In the genomic region with DNA sequence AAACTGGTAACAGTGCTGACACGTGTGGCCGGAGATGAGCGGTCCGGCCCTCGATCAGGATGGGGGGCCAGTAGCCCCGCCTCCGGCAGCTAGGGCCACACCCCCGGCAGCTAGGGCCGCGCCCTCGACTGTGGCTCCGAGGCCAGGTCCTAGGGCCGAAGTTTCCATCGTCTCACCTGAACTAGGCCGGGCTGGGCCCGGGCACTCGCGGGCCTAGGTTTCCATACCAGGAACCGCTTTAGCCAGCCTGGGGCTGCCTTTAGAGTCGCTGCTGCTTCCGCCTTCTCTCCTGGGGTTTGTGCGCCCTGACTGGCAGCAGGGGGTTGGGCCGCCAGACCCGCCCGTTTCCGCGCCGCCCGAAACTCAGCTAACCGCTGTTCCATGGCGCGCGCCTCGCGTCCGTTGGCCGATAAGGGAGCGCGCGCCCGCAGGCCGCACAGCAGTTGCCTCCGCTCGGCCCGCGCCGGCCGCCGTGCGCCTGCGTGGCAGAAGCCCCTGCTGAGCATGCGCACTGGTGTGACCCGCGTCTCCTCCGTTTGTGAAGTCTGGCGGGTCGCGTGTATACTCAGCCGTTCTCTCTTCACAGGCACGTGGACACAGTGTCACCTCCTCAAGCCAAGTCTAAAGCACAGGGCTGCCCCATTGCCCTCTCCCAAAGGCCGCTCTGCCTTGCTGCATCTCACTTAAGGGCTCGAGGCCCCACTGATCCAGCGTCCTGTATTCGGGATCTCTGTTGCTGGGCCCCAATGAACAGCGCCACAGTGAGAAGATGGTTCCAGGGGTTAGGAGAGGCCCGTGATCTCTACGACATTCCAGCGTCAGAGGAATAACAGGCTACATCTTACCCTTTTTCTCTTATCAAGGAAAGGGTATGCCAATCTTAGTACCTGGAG, we compare ENCODE assay signal across 1 cellular context.
TF ChIP-seq lines count a peak whose summit lies in the region.

SAYSD1 (minus strand) TSS at position 480 of the 893 bp plus-strand sequence; CDS start at position 383, 97 bp downstream.

TF ChIP-seq in HepG2, 621 proteins besides CTCF, POLR2A, EP300 and RAD21 (continued from another document and continues in another):
- TF ChIP-seq SYNCRIP (IDR thresholded peaks at IDR 0.05; ENCODE audit: insufficient read depth, low read depth, low read length) (no peak), ELK4 (CRISPR knock-in tag; IDR thresholded peaks at IDR 0.05; ENCODE audit: borderline replicate concordance) (peak; percentile 49; the same call in 1 of the 2 replicates), ZNF816 (CRISPR knock-in tag; IDR thresholded peaks at IDR 0.05; ENCODE audit: borderline replicate concordance) (peak; percentile 96; the same call in 1 of the 2 replicates), NR1H2 (CRISPR knock-in tag; IDR thresholded peaks at IDR 0.05; ENCODE audit: borderline replicate concordance, low read depth) (peak; percentile 95; the same call in 1 of the 2 replicates), HNF4A (CRISPR knock-in tag; IDR thresholded peaks at IDR 0.05) (no peak; the same call in 1 of the 2 replicates), ATF4 (CRISPR knock-in tag; IDR thresholded peaks at IDR 0.05) (peak in 1 of 2 experiments; percentile 73; a peak in 2 of 4 replicates), ZNF234 (CRISPR knock-in tag; conservative IDR thresholded peaks at IDR 0.05) (peak; percentile 90; the same call in 1 of the 2 replicates), ZNF784 (CRISPR knock-in tag; IDR thresholded peaks at IDR 0.05; ENCODE audit: borderline replicate concordance) (peak; percentile 74; the same call in 1 of the 2 replicates), NBN (conservative IDR thresholded peaks at IDR 0.05) (no peak), NKX3-1 (CRISPR knock-in tag; IDR thresholded peaks at IDR 0.05) (peak; percentile 93; the same call in 1 of the 2 replicates), REL (CRISPR knock-in tag; conservative IDR thresholded peaks at IDR 0.05) (peak; percentile 93), CAMTA2 (CRISPR knock-in tag; IDR thresholded peaks at IDR 0.05; ENCODE audit: borderline replicate concordance) (peak; percentile 73; the same call in 1 of the 2 replicates), TCF12 (IDR thresholded peaks at IDR 0.05) (no peak), TCF12 (CRISPR knock-in tag; IDR thresholded peaks at IDR 0.05) (no peak; the same call in 1 of the 2 replicates), ZNF224 (CRISPR knock-in tag; IDR thresholded peaks at IDR 0.05) (peak; percentile 99), ZNF605 (CRISPR knock-in tag; IDR thresholded peaks at IDR 0.05) (peak; percentile 95), ZNF451 (CRISPR knock-in tag; IDR thresholded peaks at IDR 0.05) (peak; percentile 97), KDM6A (CRISPR knock-in tag; IDR thresholded peaks at IDR 0.05; ENCODE audit: low read depth) (peak; percentile 45; the same call in 1 of the 2 replicates), NCOA1 (CRISPR knock-in tag; IDR thresholded peaks at IDR 0.05) (peak; percentile 89; the same call in 1 of the 2 replicates), PHF5A (CRISPR knock-in tag; IDR thresholded peaks at IDR 0.05; ENCODE audit: low read depth, unreplicated experiment) (no peak), LBX2 (CRISPR knock-in tag; IDR thresholded peaks at IDR 0.05; ENCODE audit: borderline replicate concordance) (peak; percentile 91), ZNF660 (CRISPR knock-in tag; IDR thresholded peaks at IDR 0.05; ENCODE audit: borderline replicate concordance, low read depth) (no peak), ZNF674 (CRISPR knock-in tag; IDR thresholded peaks at IDR 0.05; ENCODE audit: low read depth) (no peak), FUBP1 (CRISPR knock-in tag; IDR thresholded peaks at IDR 0.05; ENCODE audit: borderline replicate concordance) (no peak), FOXP4 (CRISPR knock-in tag; IDR thresholded peaks at IDR 0.05) (peak; percentile 48; the same call in 1 of the 2 replicates), NFE2 (CRISPR knock-in tag; IDR thresholded peaks at IDR 0.05) (no peak), ZNF678 (CRISPR knock-in tag; IDR thresholded peaks at IDR 0.05) (peak; percentile 99; the same call in 1 of the 2 replicates), MED1 (CRISPR knock-in tag; IDR thresholded peaks at IDR 0.05) (peak; percentile 56), HOXA9 (CRISPR knock-in tag; IDR thresholded peaks at IDR 0.05; ENCODE audit: borderline replicate concordance) (peak; percentile 94), ZNF460 (CRISPR knock-in tag; IDR thresholded peaks at IDR 0.05; ENCODE audit: borderline replicate concordance) (no peak; the same call in 1 of the 2 replicates), POGK (CRISPR knock-in tag; conservative IDR thresholded peaks at IDR 0.05) (peak; percentile 98), U2AF1 (optimal IDR thresholded peaks at IDR 0.05; ENCODE audit: low read depth, low read length) (peak; percentile 36), BRF2 (CRISPR knock-in tag; IDR thresholded peaks at IDR 0.05) (peak; percentile 97), ZGPAT (CRISPR knock-in tag; IDR thresholded peaks at IDR 0.05) (peak; percentile 98), ZNF775 (CRISPR knock-in tag; IDR thresholded peaks at IDR 0.05; ENCODE audit: borderline replicate concordance) (peak; percentile 94), SIN3A (IDR thresholded peaks at IDR 0.05; ENCODE audit: borderline replicate concordance, low read depth, low read length) (0 out of 2 replicates have a peak, but pooled peaks have one; percentile 58), FOXA3 (CRISPR knock-in tag; IDR thresholded peaks at IDR 0.05) (no peak; the same call in 1 of the 2 replicates)
- TF ChIP-seq, protein P1, sequence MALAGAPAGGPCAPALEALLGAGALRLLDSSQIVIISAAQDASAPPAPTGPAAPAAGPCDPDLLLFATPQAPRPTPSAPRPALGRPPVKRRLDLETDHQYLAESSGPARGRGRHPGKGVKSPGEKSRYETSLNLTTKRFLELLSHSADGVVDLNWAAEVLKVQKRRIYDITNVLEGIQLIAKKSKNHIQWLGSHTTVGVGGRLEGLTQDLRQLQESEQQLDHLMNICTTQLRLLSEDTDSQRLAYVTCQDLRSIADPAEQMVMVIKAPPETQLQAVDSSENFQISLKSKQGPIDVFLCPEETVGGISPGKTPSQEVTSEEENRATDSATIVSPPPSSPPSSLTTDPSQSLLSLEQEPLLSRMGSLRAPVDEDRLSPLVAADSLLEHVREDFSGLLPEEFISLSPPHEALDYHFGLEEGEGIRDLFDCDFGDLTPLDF (CRISPR knock-in tag; IDR thresholded peaks at IDR 0.05), result peak; percentile 92
- TF ChIP-seq, protein P2, sequence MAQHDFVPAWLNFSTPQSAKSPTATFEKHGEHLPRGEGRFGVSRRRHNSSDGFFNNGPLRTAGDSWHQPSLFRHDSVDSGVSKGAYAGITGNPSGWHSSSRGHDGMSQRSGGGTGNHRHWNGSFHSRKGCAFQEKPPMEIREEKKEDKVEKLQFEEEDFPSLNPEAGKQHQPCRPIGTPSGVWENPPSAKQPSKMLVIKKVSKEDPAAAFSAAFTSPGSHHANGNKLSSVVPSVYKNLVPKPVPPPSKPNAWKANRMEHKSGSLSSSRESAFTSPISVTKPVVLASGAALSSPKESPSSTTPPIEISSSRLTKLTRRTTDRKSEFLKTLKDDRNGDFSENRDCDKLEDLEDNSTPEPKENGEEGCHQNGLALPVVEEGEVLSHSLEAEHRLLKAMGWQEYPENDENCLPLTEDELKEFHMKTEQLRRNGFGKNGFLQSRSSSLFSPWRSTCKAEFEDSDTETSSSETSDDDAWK (CRISPR knock-in tag; IDR thresholded peaks at IDR 0.05), result no peak
